Comparison of ENCODE assay signal across 15 cellular contexts in genomic region chr9:114754574-114754973, GRCh38. TPM values are rescaled to one million over a fixed set of nuclear protein-coding genes. Genes with fewer than 3 reads are reported as not detected.
DNase-seq lines count a peak whose midpoint lies in the region; ATAC-seq lines count a peak whose summit lies in the region.
"Had no signal": no experiment of that assay in that cellular context is flagged by ENCODE, and none has a peak within 500 bp of the region (broad histone marks: within the 10 kb centered on the region; RNA-seq: fewer than 3 reads in every experiment).

No MANE protein-coding gene starts in this region.

- no peaks in the 10 kb centered on the region for H3K79me2 ChIP-seq in Karpas-422 (ENCODE audit: low read length)

- peaks cover 52% of the 10 kb centered on the region for H3K4me1 ChIP-seq in Karpas-422 (ENCODE audit: low read length)

- ATAC-seq in stimulated activated effector memory CD8-positive, alpha-beta T cell treated with anti-CD3 and anti-CD28 coated beads, Interleukin-12 subunit alpha, Interleukin-12 subunit beta, amount 100 ng/mL, for 72 hours = peak; percentile 48
- ATAC-seq in HG03108 (IDR thresholded peaks at IDR 0.05; ENCODE audit: unreplicated experiment) = no peak

- DNase-seq in SIG-M5 treated with dmso at 0.1 percent for 504 hours (lab: John Stamatoyannopoulos, UW; ENCODE audit: unreplicated experiment) (peak; percentile 31), SIG-M5 (lab: John Stamatoyannopoulos, UW) (no peak), Karpas-422 (peak; percentile 82), UCSD-AML1 (lab: John Stamatoyannopoulos, UW; ENCODE audit: unreplicated experiment) (peak; percentile 19), T-helper 2 cell (no peak)
- no peak for DNase-seq in stimulated activated effector memory CD8-positive, alpha-beta T cell treated with anti-CD3 and anti-CD28 coated beads, Interleukin-12 subunit alpha, Interleukin-12 subunit beta, amount 100 ng/mL, for 72 hours (ENCODE audit: low spot score in 2 of 2)
- no peak for DNase-seq in effector CD4-positive, alpha-beta T cell
- DNase-seq: activated CD4-positive, alpha-beta T cell treated with anti-CD3 and anti-CD28 coated beads, Interleukin-2, amount 50 U/mL, for 1 hour; CD4-positive, CD25-positive, alpha-beta regulatory T cell; HCEC 1CT had no signal

- H3K36me3 Mint-ChIP-seq in stimulated activated effector memory CD8-positive, alpha-beta T cell treated with anti-CD3 and anti-CD28 coated beads, Interleukin-12 subunit alpha, Interleukin-12 subunit beta, amount 100 ng/mL, for 72 hours = no peaks in the 10 kb centered on the region

- H3K4me3 Mint-ChIP-seq in stimulated activated effector memory CD8-positive, alpha-beta T cell treated with anti-CD3 and anti-CD28 coated beads, Interleukin-12 subunit alpha, Interleukin-12 subunit beta, amount 100 ng/mL, for 72 hours = no peak overlapping the region
- H3K4me3 Mint-ChIP-seq: CD4-positive, CD25-positive, alpha-beta regulatory T cell had no signal

- peaks cover 26% of the 10 kb centered on the region for H3K4me1 Mint-ChIP-seq in stimulated activated effector memory CD8-positive, alpha-beta T cell treated with anti-CD3 and anti-CD28 coated beads, Interleukin-12 subunit alpha, Interleukin-12 subunit beta, amount 100 ng/mL, for 72 hours

- peak overlapping the region; percentile 31 for H3K4me3 ChIP-seq in Karpas-422 (ENCODE audit: low read length)

- H3K9me3 ChIP-seq in Karpas-422 (ENCODE audit: low read length) = 0 out of 2 replicates have a peak, but pooled peaks cover 4% of the 10 kb centered on the region
- H3K9me3 ChIP-seq: neutrophil had no signal

- H3K9ac ChIP-seq in Karpas-422 (ENCODE audit: low read length) = peak overlapping the region; percentile 57

- H3K36me3 ChIP-seq in Karpas-422 (ENCODE audit: insufficient read depth, low read length) = no peaks in the 10 kb centered on the region
- H3K36me3 ChIP-seq: neutrophil had no signal

- H4K20me1 ChIP-seq in Karpas-422 (ENCODE audit: insufficient read depth, low read depth, low read length) = no peaks in the 10 kb centered on the region

- H3K27me3 ChIP-seq in Karpas-422 (ENCODE audit: low read length) = no peaks in the 10 kb centered on the region
- H3K27me3 ChIP-seq: neutrophil had no signal

- H3K9me3 Mint-ChIP-seq in stimulated activated effector memory CD8-positive, alpha-beta T cell treated with anti-CD3 and anti-CD28 coated beads, Interleukin-12 subunit alpha, Interleukin-12 subunit beta, amount 100 ng/mL, for 72 hours = no peaks in the 10 kb centered on the region
- H3K9me3 Mint-ChIP-seq: activated T-helper 2 cell treated with anti-CD3 and anti-CD28 coated beads, Interferon-gamma antibody, Interleukin-2, Interleukin-4, amounts not matched to agents 10 μg/mL and 5 μg/mL and 100 μg/mL, durations not matched to agents 14 hours and 24 hours and 36 hours had no signal

- H3K4me2 ChIP-seq in Karpas-422 (ENCODE audit: low read depth, low read length, poor library complexity, severe bottlenecking) = peak overlapping the region; percentile 53

- 0 out of 2 replicates have a peak overlapping the region, but pooled peaks have one; percentile 11 for H2AFZ ChIP-seq in Karpas-422 (ENCODE audit: low read length)

- H3K27ac ChIP-seq in Karpas-422 (ENCODE audit: low read length) = peak overlapping the region; percentile 96
- H3K27ac ChIP-seq: 22Rv1, neutrophil had no signal

- H3K27ac Mint-ChIP-seq in stimulated activated effector memory CD8-positive, alpha-beta T cell treated with anti-CD3 and anti-CD28 coated beads, Interleukin-12 subunit alpha, Interleukin-12 subunit beta, amount 100 ng/mL, for 72 hours = peak overlapping the region; percentile 23
- H3K27ac Mint-ChIP-seq: activated T-helper 2 cell treated with anti-CD3 and anti-CD28 coated beads, Interferon-gamma antibody, Interleukin-2, Interleukin-4, amounts not matched to agents 10 μg/mL and 5 μg/mL and 100 μg/mL, durations not matched to agents 14 hours and 24 hours and 36 hours; CD4-positive, CD25-positive, alpha-beta regulatory T cell had no signal

- no peaks in the 10 kb centered on the region for H3K9me2 ChIP-seq in Karpas-422 (replicated peaks; ENCODE audit: insufficient read depth, low read length)

RNA-seq across cellular contexts. Expression of gene TNFSF15, which starts 51.3 kb away (rescaled TPM):
- total RNA-seq in Karpas-422 (2014; rRNA removed; shearing (Covaris generic); ENCODE audit: low replicate concordance) = 20.6 and 32.5 TPM in 2 replicates
- total RNA-seq: CD4-positive, CD25-positive, alpha-beta regulatory T cell; G401 had no signal

Comparison
In these comparisons a context has a peak if more than half of its experiments do, and no peak if none do; other contexts are left out.
1. DNase-seq: peak in SIG-M5 treated with dmso at 0.1 percent for 504 hours (single experiment), Karpas-422 (single experiment) and UCSD-AML1 (single experiment); none in SIG-M5 (single experiment), stimulated activated effector memory CD8-positive, alpha-beta T cell treated with anti-CD3 and anti-CD28 coated beads, Interleukin-12 subunit alpha, Interleukin-12 subunit beta, amount 100 ng/mL, for 72 hours (0 of 2), T-helper 2 cell (0 of 5) and effector CD4-positive, alpha-beta T cell (single experiment).